Comparison of ENCODE assay signal across 17 cellular contexts in genomic region chr18:12336251-12336650, GRCh38. TPM values are rescaled to one million over a fixed set of nuclear protein-coding genes. Genes with fewer than 3 reads are reported as not detected.
DNase-seq lines count a peak whose midpoint lies in the region; ATAC-seq, FAIRE-seq and TF ChIP-seq lines count a peak whose summit lies in the region.
"Had no signal": no experiment of that assay in that cellular context is flagged by ENCODE, and none has a peak within 500 bp of the region (broad histone marks: within the 10 kb centered on the region; RNA-seq: fewer than 3 reads in every experiment).

No MANE protein-coding gene starts in this region.

- POLR2A ChIA-PET in MCF 10A (lab: Yijun Ruan, JAX), result interaction anchor here (1.2 to 1.9 kb wide), 2 partner anchors 27 to 40 kb away, joined by 6 to 10 read pairs; partner anchors contain the start of gene AFG3L2

- H3K36me3 Mint-ChIP-seq in MCF 10A (ENCODE audit: insufficient read depth, unreplicated experiment), result peaks cover 86% of the 10 kb centered on the region

- peaks cover 22% of the 10 kb centered on the region for H3K4me1 Mint-ChIP-seq in MCF 10A (ENCODE audit: insufficient read depth, unreplicated experiment)

- no peaks in the 10 kb centered on the region for H3K27me3 Mint-ChIP-seq in MCF 10A (ENCODE audit: insufficient read depth, unreplicated experiment)
- H3K27me3 Mint-ChIP-seq: activated CD4-positive, alpha-beta memory T cell treated with anti-CD3 and anti-CD28 coated beads for 36 hours; T-helper 17 cell had no signal

- FAIRE-seq in bronchial epithelial cell (lab: Jason Lieb, UNC), result no peak

- no peak overlapping the region for H3K27ac ChIP-seq in breast epithelium
- H3K27ac ChIP-seq in iPS-20b (ENCODE audit: low read length), result peak overlapping the region; percentile 94
- H3K27ac ChIP-seq in thyroid gland, result no peak overlapping the region
- H3K27ac ChIP-seq: brain microvascular endothelial cell had no signal

- no peak overlapping the region for H3K4me3 Mint-ChIP-seq in MCF 10A (ENCODE audit: unreplicated experiment)
- H3K4me3 Mint-ChIP-seq: activated CD4-positive, alpha-beta memory T cell treated with anti-CD3 and anti-CD28 coated beads for 36 hours; T-helper 17 cell had no signal

- H3K4me1 ChIP-seq in breast epithelium (no peaks in the 10 kb centered on the region), iPS-20b (ENCODE audit: insufficient read depth, low read length) (peaks cover 46% of the 10 kb centered on the region), thyroid gland (peaks cover 15 to 33% of the 10 kb centered on the region in 2 donors)

- peak; percentile 25 for DNase-seq in MCF 10A (ENCODE audit: unreplicated experiment)
- DNase-seq in breast epithelium (ENCODE audit: low spot score in 2 of 2), result no peak
- DNase-seq in bronchial epithelial cell (ENCODE audit: low read depth), result peak; percentile 72
- peak; percentile 47 to 57 for DNase-seq in thyroid gland
- no peak for DNase-seq in NCI-H526 treated with DMSO at 0.1 percent for 48 hours (lab: John Stamatoyannopoulos, UW)
- DNase-seq in ecto neural progenitor cell (ENCODE audit: low spot score), result no peak
- DNase-seq: activated CD4-positive, alpha-beta memory T cell treated with anti-CD3 and anti-CD28 coated beads for 36 hours; activated gamma-delta T cell; DMS 273 treated with DMSO at 0.1 percent for 48 hours; mucosa of descending colon; NCI-H2107; posterior cingulate gyrus; stimulated activated CD4-positive, alpha-beta T cell treated with anti-CD3 and anti-CD28 coated beads, Interleukin-1b, Interleukin-23, amount 100 ng/mL, for 48 hours; T-helper 17 cell had no signal

- no TSS peak for BruUV-seq in MCF 10A (replicated peaks; lab: Mats Ljungman, UMichigan)

- ATAC-seq in HG03025 (IDR thresholded peaks at IDR 0.05; ENCODE audit: low FRiP score, unreplicated experiment), result no peak
- ATAC-seq: mucosa of descending colon, T-helper 17 cell had no signal

- TF ChIP-seq CTCF in MCF 10A (IDR thresholded peaks at IDR 0.05; ENCODE audit: unreplicated experiment) (no peak), breast epithelium (IDR thresholded peaks at IDR 0.05) (no peak), bronchial epithelial cell (IDR thresholded peaks at IDR 0.05; ENCODE audit: insufficient read depth, low read length, severe bottlenecking) (no peak), thyroid gland (IDR thresholded peaks at IDR 0.05) (no peak)

- H3K27ac Mint-ChIP-seq in MCF 10A (ENCODE audit: low read depth, unreplicated experiment), result no peak overlapping the region
- H3K27ac Mint-ChIP-seq: activated CD4-positive, alpha-beta memory T cell treated with anti-CD3 and anti-CD28 coated beads for 36 hours; T-helper 17 cell had no signal

- H3K9me3 ChIP-seq in breast epithelium, result no peaks in the 10 kb centered on the region
- no peaks in the 10 kb centered on the region for H3K9me3 ChIP-seq in iPS-20b (ENCODE audit: insufficient read depth, low read depth, low read length)
- no peaks in the 10 kb centered on the region for H3K9me3 ChIP-seq in thyroid gland
- H3K9me3 ChIP-seq: mucosa of descending colon had no signal

- WGBS in thyroid gland, 2 donors, result 63 to 65% methylated on average over 2 of the region's 2 CpGs

- H3K9me3 Mint-ChIP-seq in MCF 10A (ENCODE audit: unreplicated experiment), result no peaks in the 10 kb centered on the region
- H3K9me3 Mint-ChIP-seq: activated CD4-positive, alpha-beta memory T cell treated with anti-CD3 and anti-CD28 coated beads for 36 hours had no signal

- CTCF ChIA-PET in MCF 10A (lab: Yijun Ruan, JAX), result interaction anchor here (0.6 to 1.4 kb wide), 5 partner anchors 8 to 598 kb away, joined by 3 to 4 read pairs (median 3); no protein-coding TSS in a partner anchor

- no peaks in the 10 kb centered on the region for H3K27me3 ChIP-seq in breast epithelium
- H3K27me3 ChIP-seq in bronchial epithelial cell (ENCODE audit: control insufficient read depth, insufficient read depth, low read length), result no peaks in the 10 kb centered on the region
- no peaks in the 10 kb centered on the region for H3K27me3 ChIP-seq in iPS-20b (ENCODE audit: insufficient read depth, low read length)
- H3K27me3 ChIP-seq in thyroid gland, result no peaks in the 10 kb centered on the region
- H3K27me3 ChIP-seq: brain microvascular endothelial cell had no signal

- no peaks in the 10 kb centered on the region for H3K36me3 ChIP-seq in breast epithelium
- peaks cover 14% of the 10 kb centered on the region for H3K36me3 ChIP-seq in bronchial epithelial cell (ENCODE audit: control insufficient read depth, insufficient read depth, low read length)
- H3K36me3 ChIP-seq in iPS-20b (ENCODE audit: insufficient read depth, low read depth, low read length), result peaks cover 14% of the 10 kb centered on the region
- peaks cover 14 to 16% of the 10 kb centered on the region in 2 donors for H3K36me3 ChIP-seq in thyroid gland

- H3K4me3 ChIP-seq in breast epithelium (no peak overlapping the region), bronchial epithelial cell (ENCODE audit: low read depth, low read length) (no peak overlapping the region), iPS-20b (ENCODE audit: low read length) (peak overlapping the region; percentile 47; the same call in 1 of the 2 replicates), thyroid gland (replicated peaks in 1 of 3) (no peak overlapping the region)
- H3K4me3 ChIP-seq: mucosa of descending colon had no signal

- TF ChIP-seq POLR2A in breast epithelium (IDR thresholded peaks at IDR 0.05) (no peak), thyroid gland (IDR thresholded peaks at IDR 0.05) (no peak)

- peak overlapping the region; percentile 63; the same call in 1 of the 2 replicates for H3K9ac ChIP-seq in iPS-20b (ENCODE audit: low read depth, low read length)

- intact Hi-C loops in MCF 10A (cut with micrococcal nuclease) (no loop called here), breast epithelium (cut with DNase I; ENCODE audit: low total_unique reads) (no loop called here), thyroid gland (cut with DNase I) (no loop called here)

RNA-seq across cellular contexts. Expression of gene TUBB6, which starts 28.2 kb away (rescaled TPM):
- total RNA-seq in MCF 10A (2022) (141 and 167 TPM in 2 replicates), breast epithelium (100 to 1,000 TPM; 197 to 316 (median 302) TPM), bronchial epithelial cell (468 and 922 TPM in 2 replicates), thyroid gland (100 to 1,000 TPM in 3 of 4 donors, 10 to 100 TPM in 1; 91.9 to 157 (median 124) TPM)

RNA-seq across cellular contexts. Expression of gene AFG3L2, which starts 40.8 kb away (rescaled TPM):
- total RNA-seq in MCF 10A (2022) (56.7 and 77.2 TPM in 2 replicates), breast epithelium (10 to 100 TPM; 37.0 to 43.5 (median 42.7) TPM), bronchial epithelial cell (57.0 and 67.1 TPM in 2 replicates), thyroid gland (10 to 100 TPM; 60.9 to 92.4 (median 84.7) TPM)

Comparison
In these comparisons a context has a peak if more than half of its experiments do, and no peak if none do; other contexts are left out.
1. DNase-seq: peak in MCF 10A (single experiment), bronchial epithelial cell (single experiment) and thyroid gland (2 of 2); none in breast epithelium (0 of 2), NCI-H526 treated with DMSO at 0.1 percent for 48 hours (single experiment) and ecto neural progenitor cell (single experiment).